Comparison of ENCODE assay signal across 8 cellular contexts in genomic region chr16:21953541-21953902, GRCh38. TPM values are rescaled to one million over a fixed set of nuclear protein-coding genes. Genes with fewer than 3 reads are reported as not detected.
DNase-seq lines count a peak whose midpoint lies in the region; ATAC-seq, FAIRE-seq and TF ChIP-seq lines count a peak whose summit lies in the region.

No MANE protein-coding gene starts in this region.

- intact Hi-C loops in lower lobe of right lung (cut with DNase I) (no loop called here), uterus (cut with DNase I; ENCODE audit: low total_unique reads) (no loop called here)

- H3K27ac Mint-ChIP-seq in brain: peak overlapping the region; percentile 99 to 100 (median 100)

- H3K27me3 ChIP-seq in lower lobe of right lung (ENCODE audit: low read depth): no peaks in the 10 kb centered on the region
- no peaks in the 10 kb centered on the region for H3K27me3 ChIP-seq in uterus

- peak overlapping the region; percentile 82 for H3K4me3 ChIP-seq in lower lobe of right lung
- H3K4me3 ChIP-seq in uterus: peak overlapping the region; percentile 64 to 66

- H3K4me1 Mint-ChIP-seq in brain: peaks cover 57% of the 10 kb centered on the region

- peak overlapping the region; percentile 92 for H3K27ac ChIP-seq in lower lobe of right lung
- peak overlapping the region; percentile 89 to 95 for H3K27ac ChIP-seq in uterus

- TF ChIP-seq POLR2A in uterus (IDR thresholded peaks at IDR 0.05): no peak

- H3K4me1 ChIP-seq in lower lobe of right lung: peaks cover 48% of the 10 kb centered on the region
- H3K4me1 ChIP-seq in uterus: peaks cover 0 to 5% of the 10 kb centered on the region in 2 donors

- no peak for FAIRE-seq in RCC 7860 (lab: Jason Lieb, UNC)

- H3K36me3 Mint-ChIP-seq in brain: peaks cover 33% of the 10 kb centered on the region

- H3K4me3 Mint-ChIP-seq in brain: peak overlapping the region; percentile 99 to 100 (median 99)

- H3K9me3 ChIP-seq in lower lobe of right lung: no peaks in the 10 kb centered on the region
- no peaks in the 10 kb centered on the region for H3K9me3 ChIP-seq in uterus

- peaks cover 17% of the 10 kb centered on the region for H3K27me3 Mint-ChIP-seq in brain

- TF ChIP-seq CTCF in brain (conservative IDR thresholded peaks at IDR 0.05) (no peak), lower lobe of right lung (IDR thresholded peaks at IDR 0.05) (no peak), uterus (IDR thresholded peaks at IDR 0.05) (no peak)

- no peak for DNase-seq in lower lobe of right lung
- DNase-seq in uterus: no peak
- DNase-seq in RCC 7860 (ENCODE audit: low spot score): no peak
- DNase-seq in NCI-H774 (lab: John Stamatoyannopoulos, UW): no peak

- peaks cover 28% of the 10 kb centered on the region for H3K36me3 ChIP-seq in lower lobe of right lung
- no peaks in the 10 kb centered on the region for H3K36me3 ChIP-seq in uterus

- no peaks in the 10 kb centered on the region for H3K9me3 Mint-ChIP-seq in brain

- ATAC-seq in GM19043 (IDR thresholded peaks at IDR 0.05; ENCODE audit: low read depth, unreplicated experiment): peak; percentile 5
- peak; percentile 3 for ATAC-seq in HG03469 (IDR thresholded peaks at IDR 0.05; ENCODE audit: unreplicated experiment)
- ATAC-seq in lower lobe of right lung: peak; percentile 56 to 63
- no peak for ATAC-seq in GM18907 (IDR thresholded peaks at IDR 0.05; ENCODE audit: unreplicated experiment)

RNA-seq across cellular contexts. Expression of gene UQCRC2, which starts 0.4 kb away (rescaled TPM):
- 174 TPM for polyA plus RNA-seq in brain (ENCODE audit: insufficient read depth, low read depth, low replicate concordance)
- 170 TPM for total RNA-seq in lower lobe of right lung
- total RNA-seq in uterus: 100 to 1,000 TPM in 2 of 4 donors, 10 to 100 TPM in 2; 66.8 to 230 (median 152) TPM

RNA-seq across cellular contexts. Expression of gene PDZD9, which starts 47.4 kb away (rescaled TPM):
- polyA plus RNA-seq in brain (ENCODE audit: insufficient read depth, low read depth, low replicate concordance): not detected
- total RNA-seq in lower lobe of right lung: not detected
- total RNA-seq in uterus: not detected

RNA-seq across cellular contexts. Expression of gene MOSMO, which starts 54.4 kb away (rescaled TPM):
- 7.8 TPM for polyA plus RNA-seq in brain (ENCODE audit: insufficient read depth, low read depth, low replicate concordance)
- total RNA-seq in lower lobe of right lung: 15.4 TPM
- 10 to 100 TPM; 17.9 to 39.5 (median 30.3) TPM for total RNA-seq in uterus
